15 cellular contexts compared by ENCODE assay signal in the genomic region with DNA sequence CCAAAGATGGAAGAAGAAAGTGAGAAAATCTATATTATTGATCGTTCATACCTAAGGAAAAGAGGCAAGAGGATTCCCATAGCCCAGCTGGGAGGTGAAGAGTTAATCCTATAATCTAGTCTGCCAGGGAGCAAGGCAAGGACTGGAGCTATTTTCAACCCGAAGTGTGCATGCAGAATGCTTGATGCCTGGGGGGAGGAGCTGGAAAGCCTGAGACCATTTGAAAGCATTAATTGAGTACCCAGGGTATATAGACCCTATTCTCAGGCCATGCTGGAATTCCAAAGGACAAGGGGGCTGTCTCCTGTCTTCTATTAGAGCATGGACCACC.
DNase-seq lines count a peak whose midpoint lies in the region; ATAC-seq, FAIRE-seq and TF ChIP-seq lines count a peak whose summit lies in the region.
"Had no signal": no experiment of that assay in that cellular context is flagged by ENCODE, and none has a peak within 500 bp of the region (broad histone marks: within the 10 kb centered on the region; RNA-seq: fewer than 3 reads in every experiment).

No MANE protein-coding gene starts in this region.

- H3K27ac ChIP-seq in BLaER1, result no peak overlapping the region
- peak overlapping the region; percentile 8 for H3K27ac ChIP-seq in mesendoderm (ENCODE audit: low read depth, low read length)
- H3K27ac ChIP-seq: RWPE1, SJSA1 had no signal

- H3K4me3 ChIP-seq in BLaER1 (no peak overlapping the region), mesendoderm (ENCODE audit: low read length) (no peak overlapping the region), BE2C (ENCODE audit: low read depth, low read length) (no peak overlapping the region)
- H3K4me3 ChIP-seq: SJSA1 had no signal

- no peaks in the 10 kb centered on the region for H3K4me1 Mint-ChIP-seq in activated T-helper 17 cell treated with anti-CD3 and anti-CD28 coated beads, Interleukin-2, amount 50 U/mL, for 72 hours
- H3K4me1 Mint-ChIP-seq: B cell had no signal

- no peak overlapping the region for H3K4ac ChIP-seq in mesendoderm (ENCODE audit: low read depth, low read length)

- H3K9me3 ChIP-seq in BLaER1 (no peaks in the 10 kb centered on the region), BE2C (no peaks in the 10 kb centered on the region)
- H3K9me3 ChIP-seq: SJSA1 had no signal

- H3K9me3 Mint-ChIP-seq in activated T-helper 17 cell treated with anti-CD3 and anti-CD28 coated beads, Interleukin-2, amount 50 U/mL, for 72 hours, result no peaks in the 10 kb centered on the region

- H4K5ac ChIP-seq in mesendoderm (ENCODE audit: low read length), result no peak overlapping the region

- ATAC-seq in activated T-helper 17 cell treated with anti-CD3 and anti-CD28 coated beads, Interleukin-2, amount 50 U/mL, for 72 hours (replicated peaks), result no peak

- no peaks in the 10 kb centered on the region for H3K27me3 ChIP-seq in BLaER1
- H3K27me3 ChIP-seq in mesendoderm (ENCODE audit: insufficient read depth, low read length, poor library complexity), result no peaks in the 10 kb centered on the region
- H3K27me3 ChIP-seq in BE2C, result no peaks in the 10 kb centered on the region

- no peaks in the 10 kb centered on the region for H3K36me3 ChIP-seq in BLaER1
- H3K36me3 ChIP-seq in mesendoderm (ENCODE audit: control insufficient read depth, insufficient read depth, low read length), result no peaks in the 10 kb centered on the region
- H3K36me3 ChIP-seq in BE2C, result no peaks in the 10 kb centered on the region
- H3K36me3 ChIP-seq: SJSA1 had no signal

- H3K56ac ChIP-seq in mesendoderm (ENCODE audit: low read length), result no peak overlapping the region

- DNase-seq in D721Med (ENCODE audit: insufficient read length, low spot score), result peak; percentile 81
- peak; percentile 90 for DNase-seq in NCI-H82 treated with DMSO at 0.1 percent for 48 hours (lab: John Stamatoyannopoulos, UW; ENCODE audit: unreplicated experiment)
- no peak for DNase-seq in mesendoderm
- no peak for DNase-seq in BE2C
- no peak for DNase-seq in SK-N-DZ (ENCODE audit: low spot score)
- DNase-seq: EL, IMR-90, Kasumi-1, NCI-H2081, OCI-M1 had no signal

- H3K79me2 ChIP-seq in mesendoderm (ENCODE audit: control insufficient read depth, insufficient read depth, low read length), result no peaks in the 10 kb centered on the region

- H3K4me2 ChIP-seq in BLaER1, result peak overlapping the region; percentile 70
- no peak overlapping the region for H3K4me2 ChIP-seq in mesendoderm (ENCODE audit: low read length)

- H3K18ac ChIP-seq in mesendoderm (ENCODE audit: low read length), result no peak overlapping the region

- H3K9ac ChIP-seq in BLaER1, result peak overlapping the region; percentile 48; the same call in 1 of the 2 replicates
- no peak overlapping the region for H3K9ac ChIP-seq in mesendoderm (ENCODE audit: low read length)

- no peak overlapping the region for H3K4me3 Mint-ChIP-seq in activated T-helper 17 cell treated with anti-CD3 and anti-CD28 coated beads, Interleukin-2, amount 50 U/mL, for 72 hours
- H3K4me3 Mint-ChIP-seq: B cell had no signal

- no peak for FAIRE-seq in D721Med (lab: Jason Lieb, UNC)

- H2BK120ac ChIP-seq in mesendoderm (ENCODE audit: low read depth, low read length), result no peak overlapping the region

- no peak overlapping the region for H2AK5ac ChIP-seq in mesendoderm (ENCODE audit: low read length)

- H2BK15ac ChIP-seq in mesendoderm (replicated peaks; ENCODE audit: low read depth), result no peak overlapping the region

- no peak overlapping the region for H3K23ac ChIP-seq in mesendoderm (ENCODE audit: low read length)

- H3K4me1 ChIP-seq in BLaER1, result peaks cover 38% of the 10 kb centered on the region
- H3K4me1 ChIP-seq in mesendoderm (ENCODE audit: control insufficient read depth, low read depth, low read length), result peaks cover 1% of the 10 kb centered on the region
- H3K4me1 ChIP-seq in BE2C, result peaks cover 11% of the 10 kb centered on the region
- H3K4me1 ChIP-seq: SJSA1 had no signal

- H3K27ac Mint-ChIP-seq in activated T-helper 17 cell treated with anti-CD3 and anti-CD28 coated beads, Interleukin-2, amount 50 U/mL, for 72 hours, result no peak overlapping the region
- H3K27ac Mint-ChIP-seq: B cell had no signal

- H4K20me1 ChIP-seq in BLaER1, result no peaks in the 10 kb centered on the region

- no peak overlapping the region for H2BK5ac ChIP-seq in mesendoderm (ENCODE audit: low read length)

- H3K27me3 Mint-ChIP-seq in activated T-helper 17 cell treated with anti-CD3 and anti-CD28 coated beads, Interleukin-2, amount 50 U/mL, for 72 hours, result peaks cover 5% of the 10 kb centered on the region

- TF ChIP-seq CTCF in D721Med (IDR thresholded peaks at IDR 0.05; ENCODE audit: insufficient read depth, missing control alignments) (no peak), BE2C (IDR thresholded peaks at IDR 0.05; ENCODE audit: low read depth, low read length) (no peak)

- no peaks in the 10 kb centered on the region for H3K36me3 Mint-ChIP-seq in activated T-helper 17 cell treated with anti-CD3 and anti-CD28 coated beads, Interleukin-2, amount 50 U/mL, for 72 hours (ENCODE audit: low read depth)

- no peak overlapping the region for H4K8ac ChIP-seq in mesendoderm (ENCODE audit: low read depth, low read length)

- no peaks in the 10 kb centered on the region for H3K79me1 ChIP-seq in mesendoderm (ENCODE audit: low read length)

- WGBS in mesendoderm (ENCODE audit: extremely low coverage, insufficient coverage, low lambda C conversion rate), result no CpG with 5 or more reads among the region's 2 CpGs

Comparison
In these comparisons a context has a peak if more than half of its experiments do, and no peak if none do; other contexts are left out.
1. DNase-seq: peak in D721Med (single experiment) and NCI-H82 treated with DMSO at 0.1 percent for 48 hours (single experiment); none in mesendoderm (single experiment), BE2C (single experiment) and SK-N-DZ (single experiment).